ENCODE assay signal across 11 cellular contexts in genomic region chr4:38785901-38786402, GRCh38. TPM values are rescaled to one million over a fixed set of nuclear protein-coding genes. Genes with fewer than 3 reads are reported as not detected.
A peak's percentile ranks its signal among the peaks of the same experiment; 100 is the strongest.
DNase-seq lines count a peak whose midpoint lies in the region; ATAC-seq, FAIRE-seq and TF ChIP-seq lines count a peak whose summit lies in the region.
"Had no signal": no experiment of that assay in that cellular context is flagged by ENCODE, and none has a peak within 500 bp of the region (broad histone marks: within the 10 kb centered on the region; RNA-seq: fewer than 3 reads in every experiment).

No MANE protein-coding gene starts in this region.

- no peak for DNase-seq in GM12892 (ENCODE audit: insufficient read length)
- DNase-seq in left colon, result no peak
- no peak for DNase-seq in stimulated activated CD4-positive, alpha-beta T cell treated with anti-CD3 and anti-CD28 coated beads, Interleukin-4, amount 100 ng/mL, for 1 hour
- DNase-seq in AG08396 (ENCODE audit: low spot score), result no peak
- no peak for DNase-seq in HuH-7 (ENCODE audit: low spot score)
- DNase-seq: NK-92 treated with Interleukin-12 subunit alpha and Interleukin-12 subunit beta, amount 100 ng/mL, for 24 hours; thyroid gland had no signal

- ATAC-seq in GM21423 (IDR thresholded peaks at IDR 0.05; ENCODE audit: unreplicated experiment) (peak; percentile 59), HG03558 (IDR thresholded peaks at IDR 0.05; ENCODE audit: extremely low read depth, unreplicated experiment) (peak; percentile 28), left colon (peak; percentile 28), HG03439 (IDR thresholded peaks at IDR 0.05; ENCODE audit: unreplicated experiment) (no peak)

- 0 out of 2 replicates have a peak, but pooled peaks have one; percentile 23 for TF ChIP-seq POLR2A in GM12892 (IDR thresholded peaks at IDR 0.05; ENCODE audit: low read depth, low read length)

- FAIRE-seq in GM12892 (lab: Jason Lieb, UNC), result peak; percentile 94

- intact Hi-C loops in left colon (cut with DNase I, micrococcal nuclease), result no loop called here

RNA-seq across cellular contexts. Expression of gene TLR10, which starts 3.2 kb away (rescaled TPM):
- 64.3 TPM for polyA plus RNA-seq in GM12892 (2012; ENCODE audit: missing spikeins)
- total RNA-seq in left colon, result under 1 TPM; 0.21 to 0.70 TPM
- total RNA-seq: activated CD8-positive, alpha-beta memory T cell treated with anti-CD3 and anti-CD28 coated beads for 36 hours had no signal

RNA-seq across cellular contexts. Expression of gene TLR1, which starts 18.6 kb away (rescaled TPM):
- polyA plus RNA-seq in GM12892 (2012; ENCODE audit: missing spikeins), result 15.9 TPM
- total RNA-seq in left colon, result 1 to 10 TPM; 2.3 to 6.7 TPM
